In the genomic region with DNA sequence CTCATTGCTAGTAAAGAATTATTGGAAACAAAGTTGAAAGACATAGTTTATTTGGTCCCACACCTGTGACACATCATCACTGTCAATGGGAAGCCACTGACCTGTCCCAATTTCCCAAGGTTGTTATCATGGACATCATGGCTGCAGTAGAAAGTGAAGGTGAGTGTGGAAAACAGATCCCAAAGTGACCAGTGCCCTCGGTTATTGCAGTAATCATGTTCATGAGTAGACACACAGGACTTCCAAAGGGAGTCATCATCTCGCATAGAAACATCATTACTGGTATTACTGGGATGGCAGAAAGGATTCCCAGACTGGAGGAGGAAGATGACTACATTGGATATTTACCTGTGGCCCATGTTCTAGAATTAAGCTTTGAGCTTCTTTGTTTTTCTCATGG, we compare ENCODE assay signal across 37 cellular contexts. TPM values are rescaled to one million over a fixed set of nuclear protein-coding genes. Genes with fewer than 3 reads are reported as not detected.
"Had no signal": no experiment of that assay in that cellular context is flagged by ENCODE, and none has a peak within 500 bp of the region (broad histone marks: within the 10 kb centered on the region; RNA-seq: fewer than 3 reads in every experiment).

No MANE protein-coding gene starts in this region.

- DNase-seq: Karpas-422, Kasumi-1, KG1, MG63, MM.1S, MV-4-11, NCI-H1048, NCI-H1092, NCI-H1092 treated with DMSO at 0.1 percent for 48 hours, NCI-H1105, NCI-H1105 treated with DMSO at 0.1 percent for 48 hours, NCI-H1417, NCI-H1417 treated with DMSO at 0.1 percent for 48 hours, NCI-H1436, NCI-H1436 treated with DMSO at 0.1 percent for 48 hours, NCI-H146, NCI-H1694, NCI-H1694 treated with DMSO at 0.1 percent for 48 hours, NCI-H187, NCI-H187 treated with DMSO at 0.1 percent for 48 hours, NCI-H1930, NCI-H2029, NCI-H2029 treated with DMSO at 0.1 percent for 48 hours, NCI-H2081, NCI-H2081 treated with DMSO at 0.1 percent for 48 hours, NCI-H2107, NCI-H2171, NCI-H2171 treated with DMSO at 0.1 percent for 48 hours, NCI-H2227 treated with DMSO at 0.1 percent for 48 hours, NCI-H226, NCI-H345, NCI-H446, NCI-H446 treated with DMSO at 0.1 percent for 48 hours, NCI-H510A had no signal

- H3K4me2 ChIP-seq: KMS-11 had no signal

- H3K27ac ChIP-seq: KMS-11 had no signal

- H3K9me3 ChIP-seq: MG63 had no signal

- H3K4me3 ChIP-seq: MG63 had no signal

- H3K9ac ChIP-seq: KMS-11 had no signal

- H3K36me3 ChIP-seq: MG63 had no signal

RNA-seq across cellular contexts. Expression of a gene that starts 14.7 kb away (rescaled TPM):
- total RNA-seq: LHCN-M2, M059J had no signal
